10 cellular contexts compared by ENCODE assay signal in genomic region chr15:67025719-67026118, GRCh38. TPM values are rescaled to one million over a fixed set of nuclear protein-coding genes. Genes with fewer than 3 reads are reported as not detected.
DNase-seq lines count a peak whose midpoint lies in the region; ATAC-seq and TF ChIP-seq lines count a peak whose summit lies in the region.
"Had no signal": no experiment of that assay in that cellular context is flagged by ENCODE, and none has a peak within 500 bp of the region (broad histone marks: within the 10 kb centered on the region; RNA-seq: fewer than 3 reads in every experiment).

No MANE protein-coding gene starts in this region.

- H3K27me3 ChIP-seq in GM23338 (ENCODE audit: insufficient read depth) (no peaks in the 10 kb centered on the region), skeletal muscle tissue (ENCODE audit: control insufficient read depth in 3 of 3, insufficient read depth in 3 of 3, low read length in 3 of 3) (no peaks in the 10 kb centered on the region), MM.1S (replicated peaks; ENCODE audit: insufficient read depth, low read length) (no peaks in the 10 kb centered on the region)

- TF ChIP-seq CTCF in GM23338 (conservative IDR thresholded peaks at IDR 0.05; ENCODE audit: low read depth in 2 of 2) (no peak), MM.1S (IDR thresholded peaks at IDR 0.05; ENCODE audit: low read length) (no peak)

- ATAC-seq in GM23338: no peak
- ATAC-seq in HG03280 (IDR thresholded peaks at IDR 0.05; ENCODE audit: unreplicated experiment): no peak
- ATAC-seq in HG02571 (IDR thresholded peaks at IDR 0.05; ENCODE audit: unreplicated experiment): no peak
- ATAC-seq: esophagus mucosa had no signal

- DNase-seq in GM23338 (ENCODE audit: low spot score): no peak
- no peak for DNase-seq in SK-N-MC (ENCODE audit: low read depth, low spot score)
- DNase-seq in glomerular visceral epithelial cell (ENCODE audit: extremely low spot score): peak; percentile 52
- DNase-seq in MM.1S: no peak
- DNase-seq in NCI-H82 (lab: John Stamatoyannopoulos, UW): no peak
- DNase-seq: T1000 had no signal

- no peak overlapping the region for H3K27ac Mint-ChIP-seq in GM23338

- H3K36me3 Mint-ChIP-seq in GM23338 (ENCODE audit: low read depth): no peaks in the 10 kb centered on the region

- H3F3A ChIP-seq in GM23338 (replicated peaks; ENCODE audit: low read depth): peaks cover 14% of the 10 kb centered on the region
- peaks cover 11% of the 10 kb centered on the region; the same call in 1 of the 2 replicates for H3F3A ChIP-seq in MM.1S (ENCODE audit: insufficient read depth, low read length)

- H3K9me3 ChIP-seq in SK-N-MC (ENCODE audit: low read depth, low read length) (no peaks in the 10 kb centered on the region), skeletal muscle tissue (ENCODE audit: control insufficient read depth in 3 of 3, low read length in 3 of 3) (no peaks in the 10 kb centered on the region), MM.1S (replicated peaks; ENCODE audit: insufficient read depth, low read length) (no peaks in the 10 kb centered on the region)

- H3K9ac ChIP-seq in SK-N-MC (ENCODE audit: insufficient read length) (peak overlapping the region; percentile 59), skeletal muscle tissue (ENCODE audit: low read depth in 1 of 3, low read length in 3 of 3) (peak overlapping the region in 2 of 3 donors; percentile 14 to 16), MM.1S (ENCODE audit: low read length) (no peak overlapping the region)

- H3K4me1 Mint-ChIP-seq in GM23338: peaks cover 48% of the 10 kb centered on the region

- peaks cover 4% of the 10 kb centered on the region for H3K27me3 Mint-ChIP-seq in GM23338 (ENCODE audit: insufficient read depth, low read depth, poor library complexity)

- no peaks in the 10 kb centered on the region for H3K79me2 ChIP-seq in GM23338 (replicated peaks; ENCODE audit: insufficient read depth)
- no peaks in the 10 kb centered on the region for H3K79me2 ChIP-seq in MM.1S (ENCODE audit: low read length)

- peaks cover 34% of the 10 kb centered on the region for H3K4me1 ChIP-seq in GM23338 (ENCODE audit: insufficient read depth)
- peaks cover 29 to 32% (median 30%) of the 10 kb centered on the region in 3 donors for H3K4me1 ChIP-seq in skeletal muscle tissue (ENCODE audit: control insufficient read depth in 3 of 3, insufficient read depth in 3 of 3, low read length in 3 of 3)
- peaks cover 24% of the 10 kb centered on the region for H3K4me1 ChIP-seq in MM.1S (ENCODE audit: low read length)

- H3K4me3 ChIP-seq in GM23338 (no peak overlapping the region), SK-N-MC (peak overlapping the region; percentile 66), skeletal muscle tissue (ENCODE audit: low read length in 3 of 3) (no peak overlapping the region), MM.1S (ENCODE audit: low read length) (no peak overlapping the region)

- H3K9me3 Mint-ChIP-seq in GM23338: no peaks in the 10 kb centered on the region; the same call in 2 of the 3 replicates

- H3K9me2 ChIP-seq in GM23338 (ENCODE audit: insufficient read depth) (0 out of 2 replicates have a peak, but pooled peaks cover 5% of the 10 kb centered on the region), MM.1S (replicated peaks; ENCODE audit: insufficient read depth, low read length) (no peaks in the 10 kb centered on the region)

- H3K36me3 ChIP-seq in GM23338 (ENCODE audit: insufficient read depth) (no peaks in the 10 kb centered on the region), SK-N-MC (ENCODE audit: insufficient read depth, low read length) (no peaks in the 10 kb centered on the region), skeletal muscle tissue (ENCODE audit: control insufficient read depth in 3 of 3, insufficient read depth in 3 of 3, low read length in 3 of 3) (no peaks in the 10 kb centered on the region), MM.1S (replicated peaks; ENCODE audit: insufficient read depth, low read length) (no peaks in the 10 kb centered on the region)

- 0 out of 2 replicates have a peak overlapping the region, but pooled peaks have one; percentile 22 for H3K27ac ChIP-seq in GM23338 (ENCODE audit: low read depth)
- H3K27ac ChIP-seq in SK-N-MC: peak overlapping the region; percentile 97
- H3K27ac ChIP-seq in skeletal muscle tissue (ENCODE audit: low read depth, low read length): no peak overlapping the region
- H3K27ac ChIP-seq in MM.1S (ENCODE audit: low read length): no peak overlapping the region

- H3K4me2 ChIP-seq in GM23338 (no peak overlapping the region), MM.1S (ENCODE audit: low read depth, low read length) (no peak overlapping the region)

- H2AFZ ChIP-seq in GM23338 (no peak overlapping the region), MM.1S (ENCODE audit: low read length) (no peak overlapping the region)

- H4K20me1 ChIP-seq in GM23338 (replicated peaks; ENCODE audit: insufficient read depth): no peaks in the 10 kb centered on the region
- H4K20me1 ChIP-seq in MM.1S (ENCODE audit: insufficient read depth, low read length): no peaks in the 10 kb centered on the region

- no peak overlapping the region for H3K4me3 Mint-ChIP-seq in GM23338

TF ChIP-seq in GM23338, 12 proteins besides CTCF, POLR2A, EP300 and RAD21 (continues in another document):
- TF ChIP-seq POLR2AphosphoS5 (IDR thresholded peaks at IDR 0.05; ENCODE audit: low read depth) (no peak), EZH2 (IDR thresholded peaks at IDR 0.05; ENCODE audit: low read depth, unreplicated experiment) (no peak), ZNF331 (CRISPR knock-in tag; IDR thresholded peaks at IDR 0.05; ENCODE audit: low read depth) (no peak), NANOG (IDR thresholded peaks at IDR 0.05; ENCODE audit: borderline replicate concordance) (no peak)
- TF ChIP-seq, protein P1, sequence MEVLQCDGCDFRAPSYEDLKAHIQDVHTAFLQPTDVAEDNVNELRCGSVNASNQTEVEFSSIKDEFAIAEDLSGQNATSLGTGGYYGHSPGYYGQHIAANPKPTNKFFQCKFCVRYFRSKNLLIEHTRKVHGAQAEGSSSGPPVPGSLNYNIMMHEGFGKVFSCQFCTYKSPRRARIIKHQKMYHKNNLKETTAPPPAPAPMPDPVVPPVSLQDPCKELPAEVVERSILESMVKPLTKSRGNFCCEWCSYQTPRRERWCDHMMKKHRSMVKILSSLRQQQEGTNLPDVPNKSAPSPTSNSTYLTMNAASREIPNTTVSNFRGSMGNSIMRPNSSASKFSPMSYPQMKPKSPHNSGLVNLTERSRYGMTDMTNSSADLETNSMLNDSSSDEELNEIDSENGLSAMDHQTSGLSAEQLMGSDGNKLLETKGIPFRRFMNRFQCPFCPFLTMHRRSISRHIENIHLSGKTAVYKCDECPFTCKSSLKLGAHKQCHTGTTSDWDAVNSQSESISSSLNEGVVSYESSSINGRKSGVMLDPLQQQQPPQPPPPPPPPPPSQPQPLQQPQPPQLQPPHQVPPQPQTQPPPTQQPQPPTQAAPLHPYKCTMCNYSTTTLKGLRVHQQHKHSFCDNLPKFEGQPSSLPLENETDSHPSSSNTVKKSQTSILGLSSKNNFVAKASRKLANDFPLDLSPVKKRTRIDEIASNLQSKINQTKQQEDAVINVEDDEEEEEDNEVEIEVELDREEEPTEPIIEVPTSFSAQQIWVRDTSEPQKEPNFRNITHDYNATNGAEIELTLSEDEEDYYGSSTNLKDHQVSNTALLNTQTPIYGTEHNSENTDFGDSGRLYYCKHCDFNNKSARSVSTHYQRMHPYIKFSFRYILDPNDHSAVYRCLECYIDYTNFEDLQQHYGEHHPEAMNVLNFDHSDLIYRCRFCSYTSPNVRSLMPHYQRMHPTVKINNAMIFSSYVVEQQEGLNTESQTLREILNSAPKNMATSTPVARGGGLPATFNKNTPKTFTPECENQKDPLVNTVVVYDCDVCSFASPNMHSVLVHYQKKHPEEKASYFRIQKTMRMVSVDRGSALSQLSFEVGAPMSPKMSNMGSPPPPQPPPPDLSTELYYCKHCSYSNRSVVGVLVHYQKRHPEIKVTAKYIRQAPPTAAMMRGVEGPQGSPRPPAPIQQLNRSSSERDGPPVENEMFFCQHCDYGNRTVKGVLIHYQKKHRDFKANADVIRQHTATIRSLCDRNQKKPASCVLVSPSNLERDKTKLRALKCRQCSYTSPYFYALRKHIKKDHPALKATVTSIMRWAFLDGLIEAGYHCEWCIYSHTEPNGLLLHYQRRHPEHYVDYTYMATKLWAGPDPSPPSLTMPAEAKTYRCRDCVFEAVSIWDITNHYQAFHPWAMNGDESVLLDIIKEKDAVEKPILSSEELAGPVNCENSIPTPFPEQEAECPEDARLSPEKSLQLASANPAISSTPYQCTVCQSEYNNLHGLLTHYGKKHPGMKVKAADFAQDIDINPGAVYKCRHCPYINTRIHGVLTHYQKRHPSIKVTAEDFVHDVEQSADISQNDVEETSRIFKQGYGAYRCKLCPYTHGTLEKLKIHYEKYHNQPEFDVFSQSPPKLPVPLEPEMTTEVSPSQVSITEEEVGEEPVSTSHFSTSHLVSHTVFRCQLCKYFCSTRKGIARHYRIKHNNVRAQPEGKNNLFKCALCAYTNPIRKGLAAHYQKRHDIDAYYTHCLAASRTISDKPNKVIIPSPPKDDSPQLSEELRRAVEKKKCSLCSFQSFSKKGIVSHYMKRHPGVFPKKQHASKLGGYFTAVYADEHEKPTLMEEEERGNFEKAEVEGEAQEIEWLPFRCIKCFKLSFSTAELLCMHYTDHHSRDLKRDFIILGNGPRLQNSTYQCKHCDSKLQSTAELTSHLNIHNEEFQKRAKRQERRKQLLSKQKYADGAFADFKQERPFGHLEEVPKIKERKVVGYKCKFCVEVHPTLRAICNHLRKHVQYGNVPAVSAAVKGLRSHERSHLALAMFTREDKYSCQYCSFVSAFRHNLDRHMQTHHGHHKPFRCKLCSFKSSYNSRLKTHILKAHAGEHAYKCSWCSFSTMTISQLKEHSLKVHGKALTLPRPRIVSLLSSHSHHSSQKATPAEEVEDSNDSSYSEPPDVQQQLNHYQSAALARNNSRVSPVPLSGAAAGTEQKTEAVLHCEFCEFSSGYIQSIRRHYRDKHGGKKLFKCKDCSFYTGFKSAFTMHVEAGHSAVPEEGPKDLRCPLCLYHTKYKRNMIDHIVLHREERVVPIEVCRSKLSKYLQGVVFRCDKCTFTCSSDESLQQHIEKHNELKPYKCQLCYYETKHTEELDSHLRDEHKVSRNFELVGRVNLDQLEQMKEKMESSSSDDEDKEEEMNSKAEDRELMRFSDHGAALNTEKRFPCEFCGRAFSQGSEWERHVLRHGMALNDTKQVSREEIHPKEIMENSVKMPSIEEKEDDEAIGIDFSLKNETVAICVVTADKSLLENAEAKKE (CRISPR knock-in tag; IDR thresholded peaks at IDR 0.05): no peak

RNA-seq across cellular contexts. Expression of gene SMAD3, which starts 39.7 kb away (rescaled TPM):
- 9.0 and 11.6 TPM in 2 replicates for total RNA-seq in GM23338 (2014; rRNA removed; shearing (Covaris generic))
- 3.4 and 4.9 TPM in 2 replicates for polyA plus RNA-seq in GM23338 (2016; fragmentation: Nextera tagmentation; extraction: Ambion mirVana)
- 17.2 TPM for total RNA-seq in skeletal muscle tissue

Comparison
In these comparisons a context has a peak if more than half of its experiments do, and no peak if none do; other contexts are left out.
1. H3K27ac ChIP-seq: peak in GM23338 (single experiment) and SK-N-MC (single experiment); none in skeletal muscle tissue (single experiment) and MM.1S (single experiment).